Comparison of ENCODE assay signal across 5 cellular contexts in genomic region chr15:97815841-97816240, GRCh38.
"Had no signal": no experiment of that assay in that cellular context is flagged by ENCODE, and none has a peak within 500 bp of the region (broad histone marks: within the 10 kb centered on the region; RNA-seq: fewer than 3 reads in every experiment).

No MANE protein-coding gene starts in this region.

- H3K4me1 Mint-ChIP-seq: GM23338, IgD-negative memory B cell had no signal

- H3K36me3 Mint-ChIP-seq: IgD-negative memory B cell had no signal

- H3K4me3 Mint-ChIP-seq: GM23338, IgD-negative memory B cell had no signal

- H3K27ac Mint-ChIP-seq: GM23338, IgD-negative memory B cell had no signal

- DNase-seq: KBM-7 had no signal

- H3K27me3 Mint-ChIP-seq: IgD-negative memory B cell had no signal

- ATAC-seq: GM23338, HCT116, HepG2 had no signal
